Comparison of ENCODE assay signal across 11 cellular contexts in genomic region chr15:82043130-82043673, GRCh38. TPM values are rescaled to one million over a fixed set of nuclear protein-coding genes. Genes with fewer than 3 reads are reported as not detected.
DNase-seq lines count a peak whose midpoint lies in the region; ATAC-seq and TF ChIP-seq lines count a peak whose summit lies in the region.
"Had no signal": no experiment of that assay in that cellular context is flagged by ENCODE, and none has a peak within 500 bp of the region (broad histone marks: within the 10 kb centered on the region; RNA-seq: fewer than 3 reads in every experiment).

No MANE protein-coding gene starts in this region.

- peaks cover 0 to 10% (median 3%) of the 10 kb centered on the region in 4 donors for H3K36me3 ChIP-seq in esophagus muscularis mucosa

- peaks cover 25 to 48% (median 39%) of the 10 kb centered on the region in 4 donors for H3K4me1 ChIP-seq in esophagus muscularis mucosa

- DNase-seq in NCI-H1694 treated with DMSO at 0.1 percent for 48 hours (lab: John Stamatoyannopoulos, UW) (peak; percentile 4), NCI-H1694 (lab: John Stamatoyannopoulos, UW) (no peak), esophagus muscularis mucosa (ENCODE audit: extremely low spot score) (no peak), progenitor cell of endocrine pancreas (ENCODE audit: low spot score, unreplicated experiment) (no peak)
- no peak for DNase-seq in activated T-cell treated with anti-CD3 and anti-CD28 coated beads, Interleukin-2, amount 50 U/mL, for 1 hour
- DNase-seq: MM.1S; stimulated activated CD8-positive, alpha-beta memory T cell treated with anti-CD3 and anti-CD28 coated beads, Interleukin-4, amount 100 ng/mL, for 48 hours had no signal

- 78% methylated on average over 32 of the region's 47 CpGs for WGBS in esophagus muscularis mucosa

- ATAC-seq in GM19455 (IDR thresholded peaks at IDR 0.05; ENCODE audit: unreplicated experiment), result no peak
- ATAC-seq in HG02981 (IDR thresholded peaks at IDR 0.05; ENCODE audit: unreplicated experiment), result no peak
- ATAC-seq: esophagus mucosa had no signal

- H3K4me3 ChIP-seq in esophagus muscularis mucosa, result peak overlapping the region in 3 of 4 donors; percentile 90 to 97 (median 93)

- no peak for TF ChIP-seq POLR2A in esophagus muscularis mucosa (IDR thresholded peaks at IDR 0.05; ENCODE audit: low read depth)

- H3K27ac Mint-ChIP-seq in IgD-negative memory B cell (no peak overlapping the region), progenitor cell of endocrine pancreas (peak overlapping the region; percentile 90)

- no peak for TF ChIP-seq CTCF in esophagus muscularis mucosa (IDR thresholded peaks at IDR 0.05)
- no peak for TF ChIP-seq CTCF in progenitor cell of endocrine pancreas (IDR thresholded peaks at IDR 0.05; ENCODE audit: unreplicated experiment)

- no peaks in the 10 kb centered on the region for H3K9me3 ChIP-seq in esophagus muscularis mucosa

- TF ChIP-seq EP300 in esophagus muscularis mucosa (IDR thresholded peaks at IDR 0.05), result no peak

- no peaks in the 10 kb centered on the region for H3K9me3 Mint-ChIP-seq in IgD-negative memory B cell
- H3K9me3 Mint-ChIP-seq in progenitor cell of endocrine pancreas (ENCODE audit: low read depth), result no peaks in the 10 kb centered on the region

- H3K36me3 Mint-ChIP-seq in IgD-negative memory B cell (no peaks in the 10 kb centered on the region), progenitor cell of endocrine pancreas (ENCODE audit: insufficient read depth) (peaks cover 12% of the 10 kb centered on the region)

- H3K27me3 ChIP-seq in esophagus muscularis mucosa, result no peaks in the 10 kb centered on the region

- H3K27ac ChIP-seq in esophagus muscularis mucosa (replicated peaks in 1 of 4), result no peak overlapping the region

- H3K27me3 Mint-ChIP-seq in IgD-negative memory B cell, result peaks cover 14% of the 10 kb centered on the region
- peaks cover 7% of the 10 kb centered on the region for H3K27me3 Mint-ChIP-seq in progenitor cell of endocrine pancreas

- intact Hi-C loops in esophagus muscularis mucosa (cut with DNase I), result loop anchor here (10.0 kb wide), 3 partner anchors 158 to 1348 kb away; partner anchors contain the start of gene ABHD17C

- H3K4me1 Mint-ChIP-seq in IgD-negative memory B cell, result peaks cover 0 to 3% (median 0%) of the 10 kb centered on the region in 3 donors
- H3K4me1 Mint-ChIP-seq in progenitor cell of endocrine pancreas (ENCODE audit: low read depth), result peaks cover 22% of the 10 kb centered on the region

- H3K4me3 Mint-ChIP-seq in IgD-negative memory B cell, result peak overlapping the region in 3 of 4 donors; percentile 20 to 59 (median 48)
- H3K4me3 Mint-ChIP-seq in progenitor cell of endocrine pancreas (ENCODE audit: low read depth), result peak overlapping the region; percentile 70

RNA-seq across cellular contexts. Expression of gene MEX3B, which starts 2.6 kb away (rescaled TPM):
- polyA plus RNA-seq in IgD-negative memory B cell, result not detected
- total RNA-seq in esophagus muscularis mucosa (1 to 10 TPM; 1.5 to 2.4 (median 1.9) TPM), progenitor cell of endocrine pancreas (21.9 and 22.4 TPM in 2 replicates)
